28 cellular contexts compared by ENCODE assay signal in the genomic region with DNA sequence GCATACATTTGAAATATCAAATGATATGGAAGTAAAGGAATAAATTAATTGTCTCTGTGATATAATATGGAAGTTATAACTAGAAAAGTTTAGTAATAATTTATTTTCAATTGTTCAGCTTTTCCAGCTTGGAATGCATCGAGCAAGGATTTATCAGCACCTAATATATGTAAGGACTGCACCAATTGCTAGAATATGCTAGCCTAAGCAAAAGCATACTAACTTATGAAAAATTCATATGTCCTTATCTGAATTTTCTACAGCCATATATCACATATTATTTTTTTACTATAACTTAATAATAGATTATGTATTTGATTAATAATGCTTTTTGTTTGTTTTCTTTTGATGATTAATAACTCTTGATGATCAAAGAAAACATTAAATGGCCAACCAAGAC.
"Had no signal": no experiment of that assay in that cellular context is flagged by ENCODE, and none has a peak within 500 bp of the region (broad histone marks: within the 10 kb centered on the region; RNA-seq: fewer than 3 reads in every experiment).

No MANE protein-coding gene starts in this region.

- H3K27ac ChIP-seq: colonic mucosa, coronary artery, dorsolateral prefrontal cortex, epithelial cell of prostate, esophagus muscularis mucosa, esophagus squamous epithelium, foreskin keratinocyte, gastrocnemius medialis, gastroesophageal sphincter, heart left ventricle, heart right ventricle had no signal

- H3K27me3 ChIP-seq: colonic mucosa, dorsolateral prefrontal cortex, esophagus muscularis mucosa, esophagus squamous epithelium, foreskin keratinocyte, gastrocnemius medialis, gastroesophageal sphincter, heart left ventricle, heart right ventricle had no signal

- H3K36me3 ChIP-seq: colonic mucosa, esophagus muscularis mucosa, esophagus squamous epithelium, gastrocnemius medialis, gastroesophageal sphincter, heart left ventricle, heart right ventricle had no signal

- DNase-seq: colonic mucosa; cortex of kidney; dermis blood vessel endothelial cell; dorsolateral prefrontal cortex; effector CD4-positive, alpha-beta T cell; effector CD8-positive, alpha-beta T cell; effector memory CD4-positive, alpha-beta T cell; effector memory CD8-positive, alpha-beta T cell; endodermal cell; erythroblast; esophagus squamous epithelium; foreskin fibroblast; foreskin keratinocyte; foreskin melanocyte; gastrocnemius medialis; glutamatergic neuron; head of caudate nucleus; heart left ventricle; heart right ventricle had no signal

- H3K27ac Mint-ChIP-seq: dendritic cell treated with granulocyte-macrophage colony-stimulating factor and Interleukin-4, amounts not matched to agents 40 ng/mL and 50 ng/mL, for 4 days; effector memory CD8-positive, alpha-beta T cell; endodermal cell had no signal

- H3K4me1 Mint-ChIP-seq: endodermal cell had no signal

- H3K4me3 ChIP-seq: colonic mucosa, coronary artery, dorsolateral prefrontal cortex, esophagus muscularis mucosa, esophagus squamous epithelium, gastrocnemius medialis, gastroesophageal sphincter, heart left ventricle, heart right ventricle had no signal

- ATAC-seq: effector memory CD8-positive, alpha-beta T cell; esophagus mucosa; foreskin keratinocyte; gastrocnemius medialis; gastroesophageal sphincter; heart left ventricle; heart right ventricle had no signal

- H3K9me3 Mint-ChIP-seq: endodermal cell had no signal

- FAIRE-seq: colon, endometrium, endothelial cell of umbilical vein had no signal

- H3K4me3 Mint-ChIP-seq: dendritic cell treated with granulocyte-macrophage colony-stimulating factor and Interleukin-4, amounts not matched to agents 40 ng/mL and 50 ng/mL, for 4 days; effector memory CD8-positive, alpha-beta T cell; endodermal cell had no signal

- H3K27me3 Mint-ChIP-seq: dendritic cell treated with granulocyte-macrophage colony-stimulating factor and Interleukin-4, amounts not matched to agents 40 ng/mL and 50 ng/mL, for 4 days; effector memory CD8-positive, alpha-beta T cell had no signal

- H3K4me1 ChIP-seq: colonic mucosa, esophagus muscularis mucosa, esophagus squamous epithelium, foreskin keratinocyte, gastrocnemius medialis, gastroesophageal sphincter, heart left ventricle, heart right ventricle had no signal

- H3K9me3 ChIP-seq: colonic mucosa, esophagus muscularis mucosa, esophagus squamous epithelium, gastrocnemius medialis, gastroesophageal sphincter had no signal
